Comparison of ENCODE assay signal across 30 cellular contexts in the genomic region with DNA sequence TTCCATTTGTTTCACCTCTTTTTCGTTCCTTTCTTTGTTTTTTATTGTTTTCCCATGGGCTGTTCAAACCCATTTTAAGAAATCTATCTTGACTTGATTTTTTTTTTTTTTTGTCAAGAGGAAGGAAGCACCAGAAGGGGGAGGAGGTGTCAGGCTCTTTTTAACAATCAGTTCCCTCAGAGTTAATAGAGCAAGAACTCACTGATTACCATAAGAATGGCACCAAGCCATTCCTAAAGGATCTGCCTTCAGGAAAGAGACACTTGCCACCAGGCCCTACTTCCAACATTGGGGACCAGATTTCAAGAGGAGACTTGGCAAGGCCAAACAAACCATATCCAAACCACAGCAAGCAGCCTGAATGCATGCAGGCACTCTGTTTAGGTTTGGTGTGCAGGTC.
"Had no signal": no experiment of that assay in that cellular context is flagged by ENCODE, and none has a peak within 500 bp of the region (broad histone marks: within the 10 kb centered on the region; RNA-seq: fewer than 3 reads in every experiment).

No MANE protein-coding gene starts in this region.

- H3K4me1 Mint-ChIP-seq: activated CD8-positive, alpha-beta memory T cell treated with anti-CD3 and anti-CD28 coated beads, Interleukin-2, amount 10 ng/mL, durations not matched to agents 7 days and 5 days; activated naive CD4-positive, alpha-beta T cell treated with anti-CD3 and anti-CD28 coated beads, Interleukin-2, amount 10 ng/mL, durations not matched to agents 7 days and 5 days; activated naive CD8-positive, alpha-beta T cell treated with anti-CD3 and anti-CD28 coated beads, Interleukin-2, amount 10 ng/mL, durations not matched to agents 7 days and 5 days; brain had no signal

- H3K36me3 Mint-ChIP-seq: activated CD4-positive, alpha-beta memory T cell treated with anti-CD3 and anti-CD28 coated beads for 36 hours; activated CD8-positive, alpha-beta memory T cell treated with anti-CD3 and anti-CD28 coated beads, Interleukin-2, amount 10 ng/mL, durations not matched to agents 7 days and 5 days; activated naive CD4-positive, alpha-beta T cell treated with anti-CD3 and anti-CD28 coated beads, Interleukin-2, amount 10 ng/mL, durations not matched to agents 7 days and 5 days; activated naive CD8-positive, alpha-beta T cell treated with anti-CD3 and anti-CD28 coated beads, Interleukin-2, amount 10 ng/mL, durations not matched to agents 7 days and 5 days; brain had no signal

- H3K4me3 ChIP-seq: ascending aorta, breast epithelium, cardiac muscle cell, colonic mucosa, dorsolateral prefrontal cortex, esophagus squamous epithelium, gastroesophageal sphincter, heart right ventricle had no signal

- ATAC-seq: activated CD8-positive, alpha-beta memory T cell treated with anti-CD3 and anti-CD28 coated beads, Interleukin-2, amount 10 ng/mL, durations not matched to agents 7 days and 5 days; activated CD8-positive, alpha-beta T cell treated with anti-CD3 and anti-CD28 coated beads, Interleukin-2, amount 10 ng/mL, durations not matched to agents 7 days and 5 days; activated naive CD4-positive, alpha-beta T cell treated with anti-CD3 and anti-CD28 coated beads, Interleukin-2, amount 50 U/mL, for 72 hours; effector memory CD8-positive, alpha-beta T cell; gastroesophageal sphincter; heart right ventricle had no signal

- H3K27me3 ChIP-seq: ascending aorta, breast epithelium, cardiac muscle cell, colonic mucosa, dorsolateral prefrontal cortex, esophagus squamous epithelium, gastroesophageal sphincter, heart right ventricle had no signal

- DNase-seq: activated CD4-positive, alpha-beta memory T cell treated with anti-CD3 and anti-CD28 coated beads for 36 hours; activated CD4-positive, alpha-beta T cell treated with anti-CD3 and anti-CD28 coated beads for 1 hour; activated CD4-positive, alpha-beta T cell treated with anti-CD3 and anti-CD28 coated beads for 4 hours; activated CD4-positive, alpha-beta T cell treated with anti-CD3 and anti-CD28 coated beads, Interleukin-2, amount 50 U/mL, for 1 hour; activated CD8-positive, alpha-beta memory T cell treated with anti-CD3 and anti-CD28 coated beads, Interleukin-2, amount 10 ng/mL, durations not matched to agents 7 days and 5 days; activated CD8-positive, alpha-beta memory T cell treated with anti-CD3 and anti-CD28 coated beads, Interleukin-2, amount 50 U/mL, for 4 hours; activated CD8-positive, alpha-beta T cell treated with anti-CD3 and anti-CD28 coated beads, Interleukin-2, amount 10 ng/mL, durations not matched to agents 7 days and 5 days; activated effector memory CD4-positive, alpha-beta T cell treated with anti-CD3 and anti-CD28 coated beads, Interleukin-2, amount 50 U/mL, for 16 hours; activated naive CD4-positive, alpha-beta T cell treated with anti-CD3 and anti-CD28 coated beads, Interleukin-2, amount 10 ng/mL, durations not matched to agents 7 days and 5 days; activated naive CD8-positive, alpha-beta T cell treated with anti-CD3 and anti-CD28 coated beads, Interleukin-2, amount 10 ng/mL, durations not matched to agents 7 days and 5 days; activated T-cell treated with anti-CD3 and anti-CD28 coated beads, Interleukin-2, amount 50 U/mL, for 1 hour; activated T-cell treated with anti-CD3 and anti-CD28 coated beads, Interleukin-2, amount 50 U/mL, for 48 hours; central memory CD4-positive, alpha-beta T cell; cerebellar nuclear complex; colonic mucosa; dorsolateral prefrontal cortex; effector memory CD8-positive, alpha-beta T cell; esophagus squamous epithelium; foreskin melanocyte; heart right ventricle; T-helper 2 cell had no signal

- H3K4me1 ChIP-seq: ascending aorta, breast epithelium, colonic mucosa, esophagus squamous epithelium, gastroesophageal sphincter, heart right ventricle had no signal

- H3K27ac Mint-ChIP-seq: activated CD4-positive, alpha-beta memory T cell treated with anti-CD3 and anti-CD28 coated beads for 36 hours; activated CD8-positive, alpha-beta memory T cell treated with anti-CD3 and anti-CD28 coated beads, Interleukin-2, amount 10 ng/mL, durations not matched to agents 7 days and 5 days; activated CD8-positive, alpha-beta T cell treated with anti-CD3 and anti-CD28 coated beads, Interleukin-2, amount 10 ng/mL, durations not matched to agents 7 days and 5 days; activated naive CD4-positive, alpha-beta T cell treated with anti-CD3 and anti-CD28 coated beads, Interleukin-2, amount 10 ng/mL, durations not matched to agents 7 days and 5 days; activated naive CD4-positive, alpha-beta T cell treated with anti-CD3 and anti-CD28 coated beads, Interleukin-2, amount 50 U/mL, for 72 hours; activated naive CD8-positive, alpha-beta T cell treated with anti-CD3 and anti-CD28 coated beads, Interleukin-2, amount 10 ng/mL, durations not matched to agents 7 days and 5 days; activated T-helper 1 cell treated with anti-CD3 and anti-CD28 coated beads, Interleukin-12 subunit alpha, Interleukin-12 subunit beta, Interleukin-2, Interleukin-4 antibody, amounts not matched to agents 30 ng/mL and 10 ng/mL and 1 ng/mL, durations not matched to agents 14 hours and 24 hours and 36 hours; activated T-helper 2 cell treated with anti-CD3 and anti-CD28 coated beads, Interferon-gamma antibody, Interleukin-2, Interleukin-4, amounts not matched to agents 10 μg/mL and 5 μg/mL and 100 μg/mL, durations not matched to agents 14 hours and 24 hours and 36 hours; effector memory CD8-positive, alpha-beta T cell had no signal

- H3K27ac ChIP-seq: ascending aorta, breast epithelium, cardiac muscle cell, colonic mucosa, dorsolateral prefrontal cortex, epithelial cell of prostate, esophagus squamous epithelium, gastroesophageal sphincter, heart right ventricle had no signal

- H3K9me3 Mint-ChIP-seq: activated CD4-positive, alpha-beta memory T cell treated with anti-CD3 and anti-CD28 coated beads for 36 hours; activated naive CD8-positive, alpha-beta T cell treated with anti-CD3 and anti-CD28 coated beads, Interleukin-2, amount 10 ng/mL, durations not matched to agents 7 days and 5 days; activated T-helper 1 cell treated with anti-CD3 and anti-CD28 coated beads, Interleukin-12 subunit alpha, Interleukin-12 subunit beta, Interleukin-2, Interleukin-4 antibody, amounts not matched to agents 30 ng/mL and 10 ng/mL and 1 ng/mL, durations not matched to agents 14 hours and 24 hours and 36 hours; activated T-helper 2 cell treated with anti-CD3 and anti-CD28 coated beads, Interferon-gamma antibody, Interleukin-2, Interleukin-4, amounts not matched to agents 10 μg/mL and 5 μg/mL and 100 μg/mL, durations not matched to agents 14 hours and 24 hours and 36 hours had no signal

- H3K9me3 ChIP-seq: colonic mucosa, esophagus squamous epithelium had no signal

- H3K4me3 Mint-ChIP-seq: activated CD4-positive, alpha-beta memory T cell treated with anti-CD3 and anti-CD28 coated beads for 36 hours; activated CD8-positive, alpha-beta memory T cell treated with anti-CD3 and anti-CD28 coated beads, Interleukin-2, amount 10 ng/mL, durations not matched to agents 7 days and 5 days; activated CD8-positive, alpha-beta T cell treated with anti-CD3 and anti-CD28 coated beads, Interleukin-2, amount 10 ng/mL, durations not matched to agents 7 days and 5 days; activated naive CD4-positive, alpha-beta T cell treated with anti-CD3 and anti-CD28 coated beads, Interleukin-2, amount 10 ng/mL, durations not matched to agents 7 days and 5 days; activated naive CD8-positive, alpha-beta T cell treated with anti-CD3 and anti-CD28 coated beads, Interleukin-2, amount 10 ng/mL, durations not matched to agents 7 days and 5 days; activated T-helper 1 cell treated with anti-CD3 and anti-CD28 coated beads, Interleukin-12 subunit alpha, Interleukin-12 subunit beta, Interleukin-2, Interleukin-4 antibody, amounts not matched to agents 30 ng/mL and 10 ng/mL and 1 ng/mL, durations not matched to agents 14 hours and 24 hours and 36 hours; brain; effector memory CD8-positive, alpha-beta T cell had no signal

- H3K36me3 ChIP-seq: ascending aorta, breast epithelium, cardiac muscle cell, colonic mucosa, esophagus squamous epithelium, gastroesophageal sphincter, heart right ventricle had no signal

- H3K27me3 Mint-ChIP-seq: activated CD4-positive, alpha-beta memory T cell treated with anti-CD3 and anti-CD28 coated beads for 36 hours; activated CD8-positive, alpha-beta memory T cell treated with anti-CD3 and anti-CD28 coated beads, Interleukin-2, amount 10 ng/mL, durations not matched to agents 7 days and 5 days; activated naive CD4-positive, alpha-beta T cell treated with anti-CD3 and anti-CD28 coated beads, Interleukin-2, amount 10 ng/mL, durations not matched to agents 7 days and 5 days; activated naive CD8-positive, alpha-beta T cell treated with anti-CD3 and anti-CD28 coated beads, Interleukin-2, amount 10 ng/mL, durations not matched to agents 7 days and 5 days; brain; effector memory CD8-positive, alpha-beta T cell had no signal
